In genomic region chr7:55951637-55952351, GRCh38 we compare ENCODE assay signal across 8 cellular contexts. TPM values are rescaled to one million over a fixed set of nuclear protein-coding genes. Genes with fewer than 3 reads are reported as not detected.
DNase-seq lines count a peak whose midpoint lies in the region; FAIRE-seq and TF ChIP-seq lines count a peak whose summit lies in the region.

MRPS17 (plus strand) TSS chr7:55951877; CDS start chr7:55953196, 1,319 bp downstream.

- peak within 1 kb of the TSS; percentile 92 for H3K9ac ChIP-seq in MM.1S (ENCODE audit: low read length)
- peak within 1 kb of the TSS; percentile 78 to 87 for H3K9ac ChIP-seq in stomach smooth muscle (ENCODE audit: low read length in 2 of 2)

- peaks cover 13% of the 10 kb centered on the region for H3K4me1 Mint-ChIP-seq in neural crest cell

- no peaks in the 10 kb centered on the region for H3F3A ChIP-seq in MM.1S (ENCODE audit: insufficient read depth, low read length)

- no peaks in the 10 kb centered on the region for H3K9me2 ChIP-seq in MM.1S (replicated peaks; ENCODE audit: insufficient read depth, low read length)

- H3K27ac ChIP-seq in MM.1S (ENCODE audit: low read length) (peak within 1 kb of the TSS; percentile 48; the same call in 1 of the 2 replicates), stomach smooth muscle (ENCODE audit: low read length) (peak within 1 kb of the TSS; percentile 74)

- in situ Hi-C loops in HAP-1 (cut with MboI; ENCODE audit: low sequenced_read_pairs) = no loop called here

- TF ChIP-seq CTCF in MM.1S (IDR thresholded peaks at IDR 0.05; ENCODE audit: low read length) (no peak), foreskin fibroblast (IDR thresholded peaks at IDR 0.05; ENCODE audit: low read depth, low read length) (no peak), neural crest cell (conservative IDR thresholded peaks at IDR 0.05) (peak; percentile 13)

- H3K9me3 ChIP-seq in HAP-1 = no peaks in the 10 kb centered on the region
- no peaks in the 10 kb centered on the region for H3K9me3 ChIP-seq in MM.1S (replicated peaks; ENCODE audit: insufficient read depth, low read length)
- no peaks in the 10 kb centered on the region for H3K9me3 ChIP-seq in stomach smooth muscle (ENCODE audit: control insufficient read depth in 2 of 2, low read length in 2 of 2)

- FAIRE-seq in G401.6 (lab: Jason Lieb, UNC) = peak; percentile 33

- no peaks in the 10 kb centered on the region for H4K20me1 ChIP-seq in MM.1S (ENCODE audit: insufficient read depth, low read length)

- H3K36me3 Mint-ChIP-seq in neural crest cell (ENCODE audit: low read depth) = peaks cover 13% of the 10 kb centered on the region

- H3K27me3 ChIP-seq in HAP-1 (ENCODE audit: low read depth) (peaks cover 3% of the 10 kb centered on the region; the same call in 1 of the 2 replicates), MM.1S (replicated peaks; ENCODE audit: insufficient read depth, low read length) (no peaks in the 10 kb centered on the region), stomach smooth muscle (ENCODE audit: control insufficient read depth in 1 of 2, insufficient read depth in 2 of 2, low read length in 2 of 2) (no peaks in the 10 kb centered on the region)

- peaks cover 19% of the 10 kb centered on the region for H3K79me2 ChIP-seq in MM.1S (ENCODE audit: low read length)

- peak within 1 kb of the TSS; percentile 92 for H2AFZ ChIP-seq in MM.1S (ENCODE audit: low read length)

- H3K27me3 Mint-ChIP-seq in neural crest cell (ENCODE audit: low read depth) = no peaks in the 10 kb centered on the region

- H3K4me1 ChIP-seq in HAP-1 (no peaks in the 10 kb centered on the region), MM.1S (ENCODE audit: low read length) (no peaks in the 10 kb centered on the region), stomach smooth muscle (ENCODE audit: control insufficient read depth, insufficient read depth, low read length) (peaks cover 8% of the 10 kb centered on the region)

- peak within 1 kb of the TSS; percentile 98 for H3K4me3 Mint-ChIP-seq in neural crest cell

- DNase-seq in HAP-1 (ENCODE audit: low spot score in 2 of 2) (peak; percentile 84 to 93), MM.1S (peak; percentile 93), SIG-M5 treated with dmso at 0.1 percent for 504 hours (lab: John Stamatoyannopoulos, UW; ENCODE audit: unreplicated experiment) (peak; percentile 85), activated gamma-delta T cell treated with Interleukin-2 at 50 U/mL for 16 hours (peak; percentile 88), foreskin fibroblast (peak; percentile 79 to 95), neural crest cell (ENCODE audit: low read depth, low spot score) (peak; percentile 80)

- peak within 1 kb of the TSS; percentile 95 for H3K27ac Mint-ChIP-seq in neural crest cell (ENCODE audit: unreplicated experiment)

- no peaks in the 10 kb centered on the region for H3K9me3 Mint-ChIP-seq in neural crest cell

- peak within 1 kb of the TSS; percentile 53 for H3K4me2 ChIP-seq in MM.1S (ENCODE audit: low read depth, low read length)

- H3K36me3 ChIP-seq in HAP-1 (replicated peaks) (peaks cover 26% of the 10 kb centered on the region), MM.1S (replicated peaks; ENCODE audit: insufficient read depth, low read length) (0 out of 2 replicates have a peak, but pooled peaks cover 3% of the 10 kb centered on the region), stomach smooth muscle (ENCODE audit: control insufficient read depth in 2 of 2, insufficient read depth in 2 of 2, low read length in 2 of 2) (peaks cover 4 to 10% of the 10 kb centered on the region in 2 donors)

- H3K4me3 ChIP-seq in HAP-1 = peak within 1 kb of the TSS; percentile 78
- H3K4me3 ChIP-seq in MM.1S (ENCODE audit: low read length) = peak within 1 kb of the TSS; percentile 78
- peak within 1 kb of the TSS; percentile 61 to 98 for H3K4me3 ChIP-seq in foreskin fibroblast (ENCODE audit: low read depth in 1 of 2, low read length in 2 of 2)
- H3K4me3 ChIP-seq in stomach smooth muscle (ENCODE audit: low read length in 2 of 2) = peak within 1 kb of the TSS; percentile 72 to 95

RNA-seq across cellular contexts. Expression of gene MRPS17, which starts in this region (rescaled TPM):
- 20.3 and 22.5 TPM in 2 replicates for total RNA-seq in neural crest cell

Comparison
In these comparisons a context has a peak if more than half of its experiments do, and no peak if none do; other contexts are left out.
1. Peak in every context shown above with its lines: DNase-seq, H3K4me3 ChIP-seq and H3K27ac ChIP-seq.